ENCODE assay signal across 30 cellular contexts in genomic region chr10:36679554-36679953, GRCh38.
"Had no signal": no experiment of that assay in that cellular context is flagged by ENCODE, and none has a peak within 500 bp of the region (broad histone marks: within the 10 kb centered on the region; RNA-seq: fewer than 3 reads in every experiment).

No MANE protein-coding gene starts in this region.

- H3K4me1 ChIP-seq: Peyer's patch had no signal

- DNase-seq: activated B cell treated with CpG ODN at 0.5 μM for 24 hours; activated CD4-positive, alpha-beta T cell treated with anti-CD3 and anti-CD28 coated beads for 1 hour; activated CD4-positive, alpha-beta T cell treated with anti-CD3 and anti-CD28 coated beads, Interleukin-2, amount 10 ng/mL, durations not matched to agents 24 days and 14 days; activated CD4-positive, alpha-beta T cell treated with anti-CD3 and anti-CD28 coated beads, Interleukin-2, amount 50 U/mL, for 48 hours; activated CD8-positive, alpha-beta memory T cell treated with anti-CD3 and anti-CD28 coated beads, Interleukin-2, amount 10 ng/mL, durations not matched to agents 7 days and 5 days; activated effector memory CD4-positive, alpha-beta T cell treated with Interleukin-2 at 50 U/mL for 16 hours; activated naive CD4-positive, alpha-beta T cell treated with Interleukin-2 at 50 U/mL for 16 hours; activated naive CD8-positive, alpha-beta T cell treated with anti-CD3 and anti-CD28 coated beads, Interleukin-2, amount 50 U/mL, for 24 hours; activated T-cell treated with anti-CD3 and anti-CD28 coated beads, Interleukin-2, amount 50 U/mL, for 24 hours; amniotic stem cell; brain microvascular endothelial cell; cerebellar nuclear complex; Karpas-422; NCI-H1048; NCI-H146; NCI-H187 treated with DMSO at 0.1 percent for 48 hours; NCI-H2081 treated with DMSO at 0.1 percent for 48 hours; NCI-H2171; NCI-H2227 treated with DMSO at 0.1 percent for 48 hours; NCI-H446 treated with DMSO at 0.1 percent for 48 hours; NCI-H524 treated with DMSO at 0.1 percent for 48 hours; NCI-H82; Peyer's patch; SHP77; T-helper 17 cell; T-helper 9 cell had no signal

- H3K36me3 ChIP-seq: brain microvascular endothelial cell, cardiac muscle cell, Peyer's patch, SJSA1 had no signal

- H3K27me3 ChIP-seq: brain microvascular endothelial cell, cardiac muscle cell, Peyer's patch, SJSA1 had no signal

- ATAC-seq: activated CD8-positive, alpha-beta memory T cell treated with anti-CD3 and anti-CD28 coated beads, Interleukin-2, amount 10 ng/mL, durations not matched to agents 7 days and 5 days; activated naive CD4-positive, alpha-beta T cell treated with anti-CD3 and anti-CD28 coated beads, Interleukin-2, amount 50 U/mL, for 72 hours; activated naive CD8-positive, alpha-beta T cell treated with anti-CD3 and anti-CD28 coated beads, Interleukin-2, amount 50 U/mL, for 24 hours; K562; T-helper 17 cell had no signal

- H3K4me3 ChIP-seq: cardiac muscle cell, K562, Peyer's patch, SJSA1 had no signal

- H3K27ac ChIP-seq: brain microvascular endothelial cell, cardiac muscle cell, Peyer's patch, SJSA1 had no signal

- H3K9me3 ChIP-seq: Peyer's patch, SJSA1 had no signal
